In genomic region chr12:60724475-60724874, GRCh38 we compare ENCODE assay signal across 25 cellular contexts.
"Had no signal": no experiment of that assay in that cellular context is flagged by ENCODE, and none has a peak within 500 bp of the region (broad histone marks: within the 10 kb centered on the region; RNA-seq: fewer than 3 reads in every experiment).

No MANE protein-coding gene starts in this region.

- H3K27ac Mint-ChIP-seq: dendritic cell treated with granulocyte-macrophage colony-stimulating factor and Interleukin-4, amounts not matched to agents 40 ng/mL and 50 ng/mL, for 4 days; effector memory CD8-positive, alpha-beta T cell; endodermal cell; mesothelial cell of epicardium; naive B cell; naive thymus-derived CD8-positive, alpha-beta T cell had no signal

- H3K27ac ChIP-seq: epithelial cell of prostate, esophagus squamous epithelium, gastrocnemius medialis, heart right ventricle, left lung, lower lobe of right lung had no signal

- H3K27me3 Mint-ChIP-seq: dendritic cell treated with granulocyte-macrophage colony-stimulating factor and Interleukin-4, amounts not matched to agents 40 ng/mL and 50 ng/mL, for 4 days; effector memory CD8-positive, alpha-beta T cell; naive B cell; naive thymus-derived CD8-positive, alpha-beta T cell had no signal

- H3K36me3 Mint-ChIP-seq: mesothelial cell of epicardium; naive B cell; naive thymus-derived CD8-positive, alpha-beta T cell had no signal

- H3K4me3 Mint-ChIP-seq: dendritic cell treated with granulocyte-macrophage colony-stimulating factor and Interleukin-4, amounts not matched to agents 40 ng/mL and 50 ng/mL, for 4 days; effector memory CD8-positive, alpha-beta T cell; endodermal cell; mesothelial cell of epicardium; naive B cell; naive thymus-derived CD8-positive, alpha-beta T cell had no signal

- H3K36me3 ChIP-seq: esophagus squamous epithelium, gastrocnemius medialis, heart right ventricle, left lung, lower lobe of right lung had no signal

- DNase-seq: cortex of kidney; effector CD8-positive, alpha-beta T cell; effector memory CD8-positive, alpha-beta T cell; endodermal cell; erythroblast; esophagus squamous epithelium; foreskin fibroblast; foreskin melanocyte; gastrocnemius medialis; glutamatergic neuron; head of caudate nucleus; heart right ventricle; hippocampal formation; left cardiac atrium; left lung; left ventricle myocardium superior; lower lobe of right lung; mesenchymal stem cell; mucosa of descending colon; naive B cell; naive thymus-derived CD8-positive, alpha-beta T cell had no signal

- H3K27me3 ChIP-seq: esophagus squamous epithelium, gastrocnemius medialis, heart right ventricle, left lung had no signal

- H3K4me1 Mint-ChIP-seq: endodermal cell; mesothelial cell of epicardium; naive B cell; naive thymus-derived CD8-positive, alpha-beta T cell had no signal

- H3K9me3 ChIP-seq: esophagus squamous epithelium, gastrocnemius medialis, lower lobe of right lung had no signal

- H3K4me3 ChIP-seq: esophagus squamous epithelium, gastrocnemius medialis, heart right ventricle, left lung, lower lobe of right lung, mucosa of descending colon had no signal

- ATAC-seq: effector memory CD8-positive, alpha-beta T cell; esophagus mucosa; gastrocnemius medialis; heart right ventricle; left cardiac atrium; left lung; left ventricle myocardium superior; lower lobe of right lung; mucosa of descending colon; naive thymus-derived CD8-positive, alpha-beta T cell had no signal

- H3K4me1 ChIP-seq: esophagus squamous epithelium, gastrocnemius medialis, heart right ventricle, left lung, lower lobe of right lung had no signal
